Comparison of ENCODE assay signal across 20 cellular contexts in genomic region chr7:51138121-51139085, GRCh38.
DNase-seq lines count a peak whose midpoint lies in the region; ATAC-seq and TF ChIP-seq lines count a peak whose summit lies in the region.
"Had no signal": no experiment of that assay in that cellular context is flagged by ENCODE, and none has a peak within 500 bp of the region (broad histone marks: within the 10 kb centered on the region; RNA-seq: fewer than 3 reads in every experiment).

No MANE protein-coding gene starts in this region.

- no peak overlapping the region for H3K9ac ChIP-seq in Karpas-422 (ENCODE audit: low read length)

- H3K27me3 ChIP-seq in Karpas-422 (ENCODE audit: low read length) = no peaks in the 10 kb centered on the region
- H3K27me3 ChIP-seq: neutrophil, SJSA1 had no signal

- no peaks in the 10 kb centered on the region for H3K9me3 Mint-ChIP-seq in activated T-helper 2 cell treated with anti-CD3 and anti-CD28 coated beads, Interferon-gamma antibody, Interleukin-2, Interleukin-4, amounts not matched to agents 10 μg/mL and 5 μg/mL and 100 μg/mL, durations not matched to agents 14 hours and 24 hours and 36 hours
- H3K9me3 Mint-ChIP-seq in HFFc6 = no peaks in the 10 kb centered on the region
- H3K9me3 Mint-ChIP-seq: mesothelial cell of epicardium, type B pancreatic cell had no signal

- H3K9me2 ChIP-seq in Karpas-422 (replicated peaks; ENCODE audit: insufficient read depth, low read length) = no peaks in the 10 kb centered on the region

- H3K27me3 Mint-ChIP-seq in activated T-helper 2 cell treated with anti-CD3 and anti-CD28 coated beads, Interferon-gamma antibody, Interleukin-2, Interleukin-4, amounts not matched to agents 10 μg/mL and 5 μg/mL and 100 μg/mL, durations not matched to agents 14 hours and 24 hours and 36 hours (ENCODE audit: low read depth) = peaks cover 9% of the 10 kb centered on the region
- peaks cover 24% of the 10 kb centered on the region for H3K27me3 Mint-ChIP-seq in HFFc6 (ENCODE audit: insufficient read depth)
- H3K27me3 Mint-ChIP-seq: type B pancreatic cell had no signal

- H3K4me3 ChIP-seq in Karpas-422 (ENCODE audit: low read length) = no peak overlapping the region
- H3K4me3 ChIP-seq: SJSA1 had no signal

- no peak for TF ChIP-seq CTCF in HFFc6 (IDR thresholded peaks at IDR 0.05)

- H3K36me3 ChIP-seq in Karpas-422 (ENCODE audit: insufficient read depth, low read length) = no peaks in the 10 kb centered on the region
- H3K36me3 ChIP-seq: neutrophil, SJSA1 had no signal

- H4K20me1 ChIP-seq in Karpas-422 (ENCODE audit: insufficient read depth, low read depth, low read length) = no peaks in the 10 kb centered on the region

- no peak for ATAC-seq in HG03159 (IDR thresholded peaks at IDR 0.05; ENCODE audit: unreplicated experiment)
- no peak for ATAC-seq in GM21360 (IDR thresholded peaks at IDR 0.05; ENCODE audit: unreplicated experiment)
- ATAC-seq: left colon had no signal

- H3K9me3 ChIP-seq in Karpas-422 (ENCODE audit: low read length) = no peaks in the 10 kb centered on the region
- H3K9me3 ChIP-seq: neutrophil, SJSA1 had no signal

- H3K27ac ChIP-seq in Karpas-422 (ENCODE audit: low read length) = no peak overlapping the region
- H3K27ac ChIP-seq: neutrophil, SJSA1 had no signal

- no peaks in the 10 kb centered on the region for H3K36me3 Mint-ChIP-seq in activated T-helper 2 cell treated with anti-CD3 and anti-CD28 coated beads, Interferon-gamma antibody, Interleukin-2, Interleukin-4, amounts not matched to agents 10 μg/mL and 5 μg/mL and 100 μg/mL, durations not matched to agents 14 hours and 24 hours and 36 hours (ENCODE audit: low read depth)
- no peaks in the 10 kb centered on the region for H3K36me3 Mint-ChIP-seq in HFFc6 (ENCODE audit: low read depth)
- H3K36me3 Mint-ChIP-seq: mesothelial cell of epicardium, type B pancreatic cell had no signal

- no peak overlapping the region for H3K4me2 ChIP-seq in Karpas-422 (ENCODE audit: low read depth, low read length, poor library complexity, severe bottlenecking)

- no peak overlapping the region for H2AFZ ChIP-seq in Karpas-422 (ENCODE audit: low read length)

- peaks cover 23% of the 10 kb centered on the region for H3K4me1 Mint-ChIP-seq in activated T-helper 2 cell treated with anti-CD3 and anti-CD28 coated beads, Interferon-gamma antibody, Interleukin-2, Interleukin-4, amounts not matched to agents 10 μg/mL and 5 μg/mL and 100 μg/mL, durations not matched to agents 14 hours and 24 hours and 36 hours (ENCODE audit: low read depth)
- no peaks in the 10 kb centered on the region for H3K4me1 Mint-ChIP-seq in HFFc6 (ENCODE audit: low read depth)

- intact Hi-C loops in activated T-helper 2 cell treated with anti-CD3 and anti-CD28 coated beads, Interferon-gamma antibody, Interleukin-2, Interleukin-4, amounts not matched to agents 10 μg/mL and 5 μg/mL and 100 μg/mL, durations not matched to agents 14 hours and 24 hours and 36 hours (cut with micrococcal nuclease) = no loop called here

- DNase-seq in Karpas-422 (peak; percentile 47), NCI-H2029 (lab: John Stamatoyannopoulos, UW) (peak; percentile 77), NCI-H526 treated with DMSO at 0.1 percent for 48 hours (lab: John Stamatoyannopoulos, UW) (peak; percentile 98), islet precursor cell (peak; percentile 63), HFFc6 (no peak)
- no peak for DNase-seq in activated T-helper 2 cell treated with anti-CD3 and anti-CD28 coated beads, Interferon-gamma antibody, Interleukin-2, Interleukin-4, amounts not matched to agents 10 μg/mL and 5 μg/mL and 100 μg/mL, durations not matched to agents 14 hours and 24 hours and 36 hours (ENCODE audit: low spot score)
- DNase-seq: activated naive CD4-positive, alpha-beta T cell; foreskin fibroblast; hippocampal formation; left colon; NCI-H446; OCI-M1; stimulated activated CD4-positive, alpha-beta T cell treated with anti-CD3 and anti-CD28 coated beads, Interleukin-15, amount 100 ng/mL, for 24 hours; stimulated activated naive CD4-positive, alpha-beta T cell treated with Interleukin-2 at 50 U/mL for 16 hours had no signal

- no peak overlapping the region for H3K27ac Mint-ChIP-seq in activated T-helper 2 cell treated with anti-CD3 and anti-CD28 coated beads, Interferon-gamma antibody, Interleukin-2, Interleukin-4, amounts not matched to agents 10 μg/mL and 5 μg/mL and 100 μg/mL, durations not matched to agents 14 hours and 24 hours and 36 hours
- no peak overlapping the region for H3K27ac Mint-ChIP-seq in HFFc6
- H3K27ac Mint-ChIP-seq: mesothelial cell of epicardium, type B pancreatic cell had no signal

- H3K4me3 Mint-ChIP-seq in activated T-helper 2 cell treated with anti-CD3 and anti-CD28 coated beads, Interferon-gamma antibody, Interleukin-2, Interleukin-4, amounts not matched to agents 10 μg/mL and 5 μg/mL and 100 μg/mL, durations not matched to agents 14 hours and 24 hours and 36 hours (ENCODE audit: low read depth) = no peak overlapping the region
- H3K4me3 Mint-ChIP-seq in HFFc6 = no peak overlapping the region
- H3K4me3 Mint-ChIP-seq: mesothelial cell of epicardium, type B pancreatic cell had no signal

- H3K79me2 ChIP-seq in Karpas-422 (ENCODE audit: low read length) = no peaks in the 10 kb centered on the region

- peaks cover 6% of the 10 kb centered on the region for H3K4me1 ChIP-seq in Karpas-422 (ENCODE audit: low read length)
- H3K4me1 ChIP-seq: SJSA1 had no signal

Comparison
In these comparisons a context has a peak if more than half of its experiments do, and no peak if none do; other contexts are left out.
1. DNase-seq: peak in Karpas-422 (single experiment), NCI-H2029 (single experiment), NCI-H526 treated with DMSO at 0.1 percent for 48 hours (single experiment) and islet precursor cell (single experiment); none in activated T-helper 2 cell treated with anti-CD3 and anti-CD28 coated beads, Interferon-gamma antibody, Interleukin-2, Interleukin-4, amounts not matched to agents 10 μg/mL and 5 μg/mL and 100 μg/mL, durations not matched to agents 14 hours and 24 hours and 36 hours (single experiment) and HFFc6 (single experiment).